Comparison of ENCODE assay signal across 9 cellular contexts in the genomic region with DNA sequence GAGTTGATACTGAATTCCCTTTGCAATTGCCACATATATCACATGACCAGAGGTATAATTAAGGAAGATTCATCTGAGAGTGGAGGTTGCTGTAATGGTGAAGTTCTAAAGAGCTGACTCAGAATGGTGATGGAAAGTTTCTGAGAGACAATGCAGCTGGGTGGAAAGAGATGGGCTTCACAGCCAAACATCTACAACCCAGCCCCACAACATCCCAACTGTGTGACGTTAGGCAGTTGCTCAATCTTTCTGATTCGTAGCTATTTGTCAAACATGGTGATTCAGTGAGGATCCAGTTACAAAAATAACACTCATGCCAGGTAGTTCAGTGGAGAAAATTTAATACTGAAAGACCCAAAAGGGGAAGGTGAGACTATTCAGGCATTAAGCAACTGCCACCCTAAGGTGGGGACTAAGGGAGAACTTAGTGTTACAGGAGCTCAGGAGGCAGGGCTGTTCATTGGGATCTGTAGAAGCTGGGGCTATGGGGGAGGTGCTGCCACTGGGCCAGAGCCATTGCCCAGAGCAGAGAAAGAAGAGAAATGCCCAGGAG. TPM values are rescaled to one million over a fixed set of nuclear protein-coding genes. Genes with fewer than 3 reads are reported as not detected.
DNase-seq lines count a peak whose midpoint lies in the region; ATAC-seq, FAIRE-seq and TF ChIP-seq lines count a peak whose summit lies in the region.
"Had no signal": no experiment of that assay in that cellular context is flagged by ENCODE, and none has a peak within 500 bp of the region (broad histone marks: within the 10 kb centered on the region; RNA-seq: fewer than 3 reads in every experiment).

No MANE protein-coding gene starts in this region.

- CTCF ChIA-PET in BJ (lab: Yijun Ruan, JAX): interaction anchor here (0.9 to 1.7 kb wide), 4 partner anchors 33 to 192 kb away, joined by 3 to 4 read pairs (median 3); no protein-coding TSS in a partner anchor

- intact Hi-C loops in mucosa of descending colon (cut with DNase I, micrococcal nuclease): loop anchor here in 1 of 2 donors (10.0 kb wide), 2 partner anchors 167 to 307 kb away; no protein-coding TSS in a partner anchor

- WGBS in small intestine, 3 donors: 51 to 80% (median 70%) methylated on average over 2 of the region's 2 CpGs

- no peaks in the 10 kb centered on the region for H3K9me3 ChIP-seq in mucosa of descending colon
- no peaks in the 10 kb centered on the region for H3K9me3 ChIP-seq in small intestine (ENCODE audit: control insufficient read depth, low read depth)
- no peaks in the 10 kb centered on the region for H3K9me3 ChIP-seq in HAP-1
- H3K9me3 ChIP-seq: ascending aorta had no signal

- H3K27ac Mint-ChIP-seq in effector memory CD8-positive, alpha-beta T cell: no peak overlapping the region

- peaks cover 0 to 3% of the 10 kb centered on the region in 2 donors for H3K4me1 Mint-ChIP-seq in effector memory CD8-positive, alpha-beta T cell (ENCODE audit: low read depth in 2 of 2)

- H3K27ac ChIP-seq in small intestine (ENCODE audit: low read depth in 1 of 2, low read length in 1 of 2): peak overlapping the region in 1 of 2 donors; percentile 33

- POLR2A ChIA-PET in BJ (lab: Charles Lee): no interaction called here

- DNase-seq in BJ (ENCODE audit: low read depth) (peak; percentile 90), amniotic stem cell (lab: John Stamatoyannopoulos, UW) (peak; percentile 93), mucosa of descending colon (no peak), small intestine (no peak), HAP-1 (ENCODE audit: low spot score in 2 of 2) (no peak)
- no peak for DNase-seq in effector memory CD8-positive, alpha-beta T cell
- no peak for DNase-seq in activated effector memory CD4-positive, alpha-beta T cell treated with Interleukin-2 at 50 U/mL for 16 hours

- H3K4me3 Mint-ChIP-seq in effector memory CD8-positive, alpha-beta T cell: no peak overlapping the region

- TF ChIP-seq CTCF in BJ (IDR thresholded peaks at IDR 0.05; ENCODE audit: insufficient read depth, low read depth, low read length): no peak
- no peak for TF ChIP-seq CTCF in mucosa of descending colon (IDR thresholded peaks at IDR 0.05)

- ATAC-seq in HG02759 (IDR thresholded peaks at IDR 0.05; ENCODE audit: unreplicated experiment) (peak; percentile 45), mucosa of descending colon (peak; percentile 48)
- no peak for ATAC-seq in effector memory CD8-positive, alpha-beta T cell (replicated peaks)

- H3K4me3 ChIP-seq in BJ (ENCODE audit: low read depth, low read length) (no peak overlapping the region), mucosa of descending colon (no peak overlapping the region), small intestine (ENCODE audit: low read depth in 1 of 2, low read length in 2 of 2) (no peak overlapping the region), HAP-1 (no peak overlapping the region)
- H3K4me3 ChIP-seq: ascending aorta had no signal

- no peaks in the 10 kb centered on the region for H3K4me1 ChIP-seq in mucosa of descending colon (ENCODE audit: low read depth)
- H3K4me1 ChIP-seq in small intestine (ENCODE audit: control insufficient read depth in 2 of 2, insufficient read depth in 1 of 2, low read depth in 1 of 2, low read length in 1 of 2): no peaks in the 10 kb centered on the region
- H3K4me1 ChIP-seq in HAP-1: no peaks in the 10 kb centered on the region

- peaks cover 8% of the 10 kb centered on the region for H3K36me3 Mint-ChIP-seq in effector memory CD8-positive, alpha-beta T cell (ENCODE audit: insufficient read depth)

- no peaks in the 10 kb centered on the region for H3K36me3 ChIP-seq in BJ (ENCODE audit: control insufficient read depth, insufficient read depth, low read length)
- no peaks in the 10 kb centered on the region for H3K36me3 ChIP-seq in mucosa of descending colon (ENCODE audit: low read depth)
- peaks cover 0 to 7% of the 10 kb centered on the region in 2 donors for H3K36me3 ChIP-seq in small intestine (ENCODE audit: control insufficient read depth in 2 of 2, insufficient read depth in 2 of 2, low read length in 2 of 2)
- H3K36me3 ChIP-seq in HAP-1 (replicated peaks): no peaks in the 10 kb centered on the region
- H3K36me3 ChIP-seq: ascending aorta had no signal

- no peak for FAIRE-seq in small intestine (lab: Jason Lieb, UNC)

- no peaks in the 10 kb centered on the region for H3K27me3 Mint-ChIP-seq in effector memory CD8-positive, alpha-beta T cell

- in situ Hi-C loops in HAP-1 (cut with MboI; ENCODE audit: low sequenced_read_pairs): loop anchor here (10.0 kb wide), 1 partner anchor 307 kb away; no protein-coding TSS in a partner anchor

- H3K9me3 Mint-ChIP-seq in effector memory CD8-positive, alpha-beta T cell: no peaks in the 10 kb centered on the region

- no peaks in the 10 kb centered on the region for H3K27me3 ChIP-seq in BJ (ENCODE audit: control insufficient read depth, insufficient read depth, low read length)
- H3K27me3 ChIP-seq in small intestine (ENCODE audit: control insufficient read depth in 2 of 2, insufficient read depth in 2 of 2, low read length in 2 of 2): no peaks in the 10 kb centered on the region
- no peaks in the 10 kb centered on the region for H3K27me3 ChIP-seq in HAP-1 (ENCODE audit: low read depth)
- H3K27me3 ChIP-seq: ascending aorta had no signal

RNA-seq across cellular contexts. Expression of a gene that starts 6.9 kb away (rescaled TPM):
- polyA plus RNA-seq in BJ (2011; rRNA removed) (7.5 and 11.0 TPM in 2 replicates), small intestine (10 to 100 TPM in 1 of 3 donors, 1 to 10 TPM in 2; 5.4 to 11.4 (median 9.4) TPM)
- 37.4 and 49.1 TPM in 2 replicates for polyA minus RNA-seq in BJ (2011; rRNA and poly(A)+ RNA removed)
- 100 to 1,000 TPM in 2 of 3 donors, 10 to 100 TPM in 1; 84.0 to 150 (median 120) TPM for total RNA-seq in mucosa of descending colon

RNA-seq across cellular contexts. Expression of a gene that starts 35.7 kb away (rescaled TPM):
- 3.0 and 3.1 TPM in 2 replicates for polyA plus RNA-seq in BJ (2011; rRNA removed)
- 0.46 and 0.85 TPM in 2 replicates for polyA minus RNA-seq in BJ (2011; rRNA and poly(A)+ RNA removed)
- under 1 TPM; 0.67 to 0.96 (median 0.85) TPM for total RNA-seq in mucosa of descending colon
- polyA plus RNA-seq in small intestine: under 1 TPM in 2 of 3 donors, not detected in 1; 0.46 to 0.54 TPM
- total RNA-seq: ascending aorta had no signal

Comparison
In these comparisons a context has a peak if more than half of its experiments do, and no peak if none do; other contexts are left out.
1. DNase-seq: peak in BJ (single experiment) and amniotic stem cell (single experiment); none in mucosa of descending colon (0 of 3), small intestine (single experiment), HAP-1 (0 of 2), effector memory CD8-positive, alpha-beta T cell (0 of 3) and activated effector memory CD4-positive, alpha-beta T cell treated with Interleukin-2 at 50 U/mL for 16 hours (single experiment).